Comparison of ENCODE assay signal across 1 cellular context in genomic region chr16:19295393-19295792, GRCh38.
TF ChIP-seq lines count a peak whose summit lies in the region.

No MANE protein-coding gene starts in this region.

TF ChIP-seq in GM12878, 131 proteins besides CTCF, POLR2A, EP300 and RAD21 (continued from another document):
- TF ChIP-seq ZNF687 (IDR thresholded peaks at IDR 0.05), result no peak
- 0 out of 2 replicates have a peak, but pooled peaks have one; percentile 30 for TF ChIP-seq MTA3 (IDR thresholded peaks at IDR 0.05; ENCODE audit: borderline replicate concordance, low read length)
- peak; percentile 64; the same call in 1 of the 2 replicates for TF ChIP-seq JUNB (IDR thresholded peaks at IDR 0.05)
- TF ChIP-seq BCL11A (IDR thresholded peaks at IDR 0.05; ENCODE audit: low read depth, low read length), result peak; percentile 5; the same call in 1 of the 2 replicates
- TF ChIP-seq, protein P1, sequence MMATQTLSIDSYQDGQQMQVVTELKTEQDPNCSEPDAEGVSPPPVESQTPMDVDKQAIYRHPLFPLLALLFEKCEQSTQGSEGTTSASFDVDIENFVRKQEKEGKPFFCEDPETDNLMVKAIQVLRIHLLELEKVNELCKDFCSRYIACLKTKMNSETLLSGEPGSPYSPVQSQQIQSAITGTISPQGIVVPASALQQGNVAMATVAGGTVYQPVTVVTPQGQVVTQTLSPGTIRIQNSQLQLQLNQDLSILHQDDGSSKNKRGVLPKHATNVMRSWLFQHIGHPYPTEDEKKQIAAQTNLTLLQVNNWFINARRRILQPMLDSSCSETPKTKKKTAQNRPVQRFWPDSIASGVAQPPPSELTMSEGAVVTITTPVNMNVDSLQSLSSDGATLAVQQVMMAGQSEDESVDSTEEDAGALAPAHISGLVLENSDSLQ (IDR thresholded peaks at IDR 0.05), result no peak
- TF ChIP-seq RUNX3 (IDR thresholded peaks at IDR 0.05; ENCODE audit: low read length), result peak; percentile 81
- TF ChIP-seq, protein P2, sequence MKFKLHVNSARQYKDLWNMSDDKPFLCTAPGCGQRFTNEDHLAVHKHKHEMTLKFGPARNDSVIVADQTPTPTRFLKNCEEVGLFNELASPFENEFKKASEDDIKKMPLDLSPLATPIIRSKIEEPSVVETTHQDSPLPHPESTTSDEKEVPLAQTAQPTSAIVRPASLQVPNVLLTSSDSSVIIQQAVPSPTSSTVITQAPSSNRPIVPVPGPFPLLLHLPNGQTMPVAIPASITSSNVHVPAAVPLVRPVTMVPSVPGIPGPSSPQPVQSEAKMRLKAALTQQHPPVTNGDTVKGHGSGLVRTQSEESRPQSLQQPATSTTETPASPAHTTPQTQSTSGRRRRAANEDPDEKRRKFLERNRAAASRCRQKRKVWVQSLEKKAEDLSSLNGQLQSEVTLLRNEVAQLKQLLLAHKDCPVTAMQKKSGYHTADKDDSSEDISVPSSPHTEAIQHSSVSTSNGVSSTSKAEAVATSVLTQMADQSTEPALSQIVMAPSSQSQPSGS (IDR thresholded peaks at IDR 0.05; ENCODE audit: low read length), result peak; percentile 20; the same call in 1 of the 2 replicates
- no peak for TF ChIP-seq CBFB (IDR thresholded peaks at IDR 0.05; ENCODE audit: low read depth)
- TF ChIP-seq EGR1 (IDR thresholded peaks at IDR 0.05; ENCODE audit: borderline replicate concordance in 1 of 2, low read depth in 2 of 2, low read length in 2 of 2), result 0 out of 3 replicates have a peak, but pooled peaks of 1 of the 2 experiments have one; percentile 18
- TF ChIP-seq IKZF2 (IDR thresholded peaks at IDR 0.05), result 0 out of 4 replicates have a peak, but pooled peaks of 1 of the 2 experiments have one; percentile 10
- peak; percentile 81 for TF ChIP-seq EED (IDR thresholded peaks at IDR 0.05; ENCODE audit: low read depth)
